In genomic region chr9:123268240-123268949, GRCh38 we compare ENCODE assay signal across 1 cellular context.
TF ChIP-seq lines count a peak whose summit lies in the region.

Gene STRBP, minus strand, starts transcription at chr9:123268586. Its CDS starts 84,452 bp downstream, at chr9:123184134.

TF ChIP-seq in HepG2, 621 proteins besides CTCF, POLR2A, EP300 and RAD21 (continued from another document and continues in another):
- no peak for TF ChIP-seq PAXIP1 (CRISPR knock-in tag; conservative IDR thresholded peaks at IDR 0.05)
- no peak for TF ChIP-seq ZNF749 (CRISPR knock-in tag; IDR thresholded peaks at IDR 0.05; ENCODE audit: borderline replicate concordance)
- TF ChIP-seq FOXO4 (CRISPR knock-in tag; conservative IDR thresholded peaks at IDR 0.05) = no peak
- peak; percentile 54 for TF ChIP-seq ZNF574 (CRISPR knock-in tag; IDR thresholded peaks at IDR 0.05)
- no peak for TF ChIP-seq TBX3 (IDR thresholded peaks at IDR 0.05; ENCODE audit: borderline replicate concordance)
- TF ChIP-seq NFAT5 (CRISPR knock-in tag; IDR thresholded peaks at IDR 0.05) = no peak
- TF ChIP-seq ZNF766 (CRISPR knock-in tag; IDR thresholded peaks at IDR 0.05; ENCODE audit: borderline replicate concordance) = peak; percentile 33; the same call in 1 of the 2 replicates
- TF ChIP-seq ZNF230 (CRISPR knock-in tag; IDR thresholded peaks at IDR 0.05) = no peak
- no peak for TF ChIP-seq ZNF232 (CRISPR knock-in tag; IDR thresholded peaks at IDR 0.05; ENCODE audit: borderline replicate concordance)
- TF ChIP-seq ZFX (CRISPR knock-in tag; IDR thresholded peaks at IDR 0.05; ENCODE audit: low read depth) = peak; percentile 64; the same call in 1 of the 2 replicates
- no peak for TF ChIP-seq ZNF34 (CRISPR knock-in tag; IDR thresholded peaks at IDR 0.05; ENCODE audit: borderline replicate concordance)
- TF ChIP-seq ZNF891 (CRISPR knock-in tag; IDR thresholded peaks at IDR 0.05) = no peak
- TF ChIP-seq RFXANK (CRISPR knock-in tag; IDR thresholded peaks at IDR 0.05) = no peak
- no peak for TF ChIP-seq NONO (IDR thresholded peaks at IDR 0.05)
- peak; percentile 64; the same call in 1 of the 2 replicates for TF ChIP-seq NONO (CRISPR knock-in tag; conservative IDR thresholded peaks at IDR 0.05)
- no peak for TF ChIP-seq CBX2 (IDR thresholded peaks at IDR 0.05; ENCODE audit: low read depth, low read length)
- TF ChIP-seq CBX2 (CRISPR knock-in tag; IDR thresholded peaks at IDR 0.05; ENCODE audit: low read depth) = no peak
- no peak for TF ChIP-seq ZNF552 (CRISPR knock-in tag; IDR thresholded peaks at IDR 0.05; ENCODE audit: borderline replicate concordance)
- no peak for TF ChIP-seq HMG20A (CRISPR knock-in tag; IDR thresholded peaks at IDR 0.05; ENCODE audit: borderline replicate concordance)
- no peak for TF ChIP-seq ZNF343 (CRISPR knock-in tag; IDR thresholded peaks at IDR 0.05)
- TF ChIP-seq CCAR2 (optimal IDR thresholded peaks at IDR 0.05; ENCODE audit: low read depth, low read length) = no peak
- TF ChIP-seq ZMAT3 (CRISPR knock-in tag; conservative IDR thresholded peaks at IDR 0.05) = no peak
- TF ChIP-seq GTF3A (CRISPR knock-in tag; conservative IDR thresholded peaks at IDR 0.05) = no peak
- peak; percentile 100 for TF ChIP-seq U2AF2 (IDR thresholded peaks at IDR 0.05; ENCODE audit: low read depth, low read length)
- TF ChIP-seq ZBTB21 (CRISPR knock-in tag; IDR thresholded peaks at IDR 0.05) = no peak
- no peak for TF ChIP-seq GFI1 (CRISPR knock-in tag; IDR thresholded peaks at IDR 0.05; ENCODE audit: borderline replicate concordance)
- TF ChIP-seq ZNF430 (CRISPR knock-in tag; IDR thresholded peaks at IDR 0.05) = no peak
- TF ChIP-seq PRDM4 (CRISPR knock-in tag; IDR thresholded peaks at IDR 0.05; ENCODE audit: borderline replicate concordance) = no peak
- TF ChIP-seq SP5 (CRISPR knock-in tag; IDR thresholded peaks at IDR 0.05; ENCODE audit: borderline replicate concordance, low read depth) = no peak
- TF ChIP-seq JUN (CRISPR knock-in tag; IDR thresholded peaks at IDR 0.05) = no peak
- no peak for TF ChIP-seq ZBTB8A (CRISPR knock-in tag; IDR thresholded peaks at IDR 0.05; ENCODE audit: borderline replicate concordance, low read depth)
- no peak for TF ChIP-seq ZNF550 (CRISPR knock-in tag; IDR thresholded peaks at IDR 0.05; ENCODE audit: borderline replicate concordance)
- TF ChIP-seq CERS6 (CRISPR knock-in tag; IDR thresholded peaks at IDR 0.05) = no peak
- TF ChIP-seq PRPF4 (IDR thresholded peaks at IDR 0.05; ENCODE audit: low read depth, low read length, poor library complexity, severe bottlenecking) = no peak
- TF ChIP-seq NFKBIZ (CRISPR knock-in tag; IDR thresholded peaks at IDR 0.05) = 0 out of 2 replicates have a peak, but pooled peaks have one; percentile 38
- TF ChIP-seq NFATC3 (CRISPR knock-in tag; IDR thresholded peaks at IDR 0.05) = no peak
- no peak for TF ChIP-seq ZBTB20 (CRISPR knock-in tag; IDR thresholded peaks at IDR 0.05; ENCODE audit: borderline replicate concordance, low read depth)
- TF ChIP-seq ZNF24 (IDR thresholded peaks at IDR 0.05) = 0 out of 2 replicates have a peak, but pooled peaks have one; percentile 28
- TF ChIP-seq ZNF678 (CRISPR knock-in tag; IDR thresholded peaks at IDR 0.05) = no peak
- no peak for TF ChIP-seq HNRNPLL (IDR thresholded peaks at IDR 0.05; ENCODE audit: low read depth, low read length, poor library complexity, severe bottlenecking)
- TF ChIP-seq FOXK2 (IDR thresholded peaks at IDR 0.05) = no peak
- no peak for TF ChIP-seq PCBP2 (optimal IDR thresholded peaks at IDR 0.05; ENCODE audit: low read depth, low read length, poor library complexity, severe bottlenecking)
- 0 out of 2 replicates have a peak, but pooled peaks have one; percentile 47 for TF ChIP-seq ZIK1 (CRISPR knock-in tag; IDR thresholded peaks at IDR 0.05; ENCODE audit: borderline replicate concordance, low read depth)
- peak; percentile 29; the same call in 1 of the 2 replicates for TF ChIP-seq MYC (CRISPR knock-in tag; IDR thresholded peaks at IDR 0.05; ENCODE audit: borderline replicate concordance)
- TF ChIP-seq SUZ12 (IDR thresholded peaks at IDR 0.05; ENCODE audit: low read depth, low read length) = no peak
- TF ChIP-seq ZNF431 (CRISPR knock-in tag; IDR thresholded peaks at IDR 0.05; ENCODE audit: borderline replicate concordance, low read depth) = 0 out of 2 replicates have a peak, but pooled peaks have one; percentile 36
- no peak for TF ChIP-seq ZNF503 (CRISPR knock-in tag; IDR thresholded peaks at IDR 0.05)
- no peak for TF ChIP-seq ATAD3A (CRISPR knock-in tag; IDR thresholded peaks at IDR 0.05)
- TF ChIP-seq XBP1 (CRISPR knock-in tag; IDR thresholded peaks at IDR 0.05) = no peak
- no peak for TF ChIP-seq MLLT10 (CRISPR knock-in tag; IDR thresholded peaks at IDR 0.05)
- TF ChIP-seq ZNF296 (CRISPR knock-in tag; conservative IDR thresholded peaks at IDR 0.05) = no peak
